1 cellular context compared by ENCODE assay signal in the genomic region with DNA sequence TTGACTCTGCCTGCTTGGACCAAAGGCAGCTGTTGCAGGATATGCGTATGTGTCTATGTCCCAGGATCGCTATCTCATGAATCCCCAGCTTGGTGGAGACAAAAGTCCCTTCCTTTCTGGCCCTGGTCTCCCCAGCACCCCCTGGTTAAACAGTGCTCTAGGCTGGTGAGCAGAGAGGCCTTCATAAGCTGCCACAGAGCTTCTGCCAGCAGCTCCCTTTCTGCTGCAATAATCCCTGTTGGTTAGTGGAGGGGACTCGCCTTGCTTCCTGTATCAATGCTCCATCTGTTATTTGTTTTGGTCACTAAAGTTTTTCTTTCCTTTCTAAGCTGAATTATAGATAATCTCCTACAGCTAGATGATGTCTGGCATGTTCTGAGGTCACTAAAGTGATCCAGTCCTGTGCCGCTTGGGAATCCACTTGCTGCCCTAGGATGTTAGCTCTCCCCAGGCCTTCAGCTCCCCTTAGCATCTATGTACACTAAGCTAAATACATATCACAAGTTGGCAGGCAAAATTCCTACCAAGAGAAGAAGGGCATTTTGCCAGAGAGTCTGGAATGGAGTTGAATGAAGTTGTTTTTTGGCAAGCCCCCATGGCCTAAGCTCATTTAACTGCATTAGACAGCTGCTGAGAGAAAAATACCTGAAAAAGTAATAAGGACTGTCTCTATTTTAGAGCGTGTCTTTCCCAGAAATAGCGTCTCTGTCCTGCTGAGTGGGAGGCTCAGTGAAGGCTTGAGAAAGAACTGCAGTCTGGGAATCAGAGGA.
TF ChIP-seq lines count a peak whose summit lies in the region.

No MANE protein-coding gene starts in this region.

TF ChIP-seq in HepG2, 621 proteins besides CTCF, POLR2A, EP300 and RAD21:
- TF ChIP-seq THRA (CRISPR knock-in tag; IDR thresholded peaks at IDR 0.05; ENCODE audit: borderline replicate concordance) (no peak), AHDC1 (CRISPR knock-in tag; IDR thresholded peaks at IDR 0.05; ENCODE audit: borderline replicate concordance) (no peak), JUNB (CRISPR knock-in tag; IDR thresholded peaks at IDR 0.05; ENCODE audit: borderline replicate concordance) (no peak)
- TF ChIP-seq, protein P1, sequence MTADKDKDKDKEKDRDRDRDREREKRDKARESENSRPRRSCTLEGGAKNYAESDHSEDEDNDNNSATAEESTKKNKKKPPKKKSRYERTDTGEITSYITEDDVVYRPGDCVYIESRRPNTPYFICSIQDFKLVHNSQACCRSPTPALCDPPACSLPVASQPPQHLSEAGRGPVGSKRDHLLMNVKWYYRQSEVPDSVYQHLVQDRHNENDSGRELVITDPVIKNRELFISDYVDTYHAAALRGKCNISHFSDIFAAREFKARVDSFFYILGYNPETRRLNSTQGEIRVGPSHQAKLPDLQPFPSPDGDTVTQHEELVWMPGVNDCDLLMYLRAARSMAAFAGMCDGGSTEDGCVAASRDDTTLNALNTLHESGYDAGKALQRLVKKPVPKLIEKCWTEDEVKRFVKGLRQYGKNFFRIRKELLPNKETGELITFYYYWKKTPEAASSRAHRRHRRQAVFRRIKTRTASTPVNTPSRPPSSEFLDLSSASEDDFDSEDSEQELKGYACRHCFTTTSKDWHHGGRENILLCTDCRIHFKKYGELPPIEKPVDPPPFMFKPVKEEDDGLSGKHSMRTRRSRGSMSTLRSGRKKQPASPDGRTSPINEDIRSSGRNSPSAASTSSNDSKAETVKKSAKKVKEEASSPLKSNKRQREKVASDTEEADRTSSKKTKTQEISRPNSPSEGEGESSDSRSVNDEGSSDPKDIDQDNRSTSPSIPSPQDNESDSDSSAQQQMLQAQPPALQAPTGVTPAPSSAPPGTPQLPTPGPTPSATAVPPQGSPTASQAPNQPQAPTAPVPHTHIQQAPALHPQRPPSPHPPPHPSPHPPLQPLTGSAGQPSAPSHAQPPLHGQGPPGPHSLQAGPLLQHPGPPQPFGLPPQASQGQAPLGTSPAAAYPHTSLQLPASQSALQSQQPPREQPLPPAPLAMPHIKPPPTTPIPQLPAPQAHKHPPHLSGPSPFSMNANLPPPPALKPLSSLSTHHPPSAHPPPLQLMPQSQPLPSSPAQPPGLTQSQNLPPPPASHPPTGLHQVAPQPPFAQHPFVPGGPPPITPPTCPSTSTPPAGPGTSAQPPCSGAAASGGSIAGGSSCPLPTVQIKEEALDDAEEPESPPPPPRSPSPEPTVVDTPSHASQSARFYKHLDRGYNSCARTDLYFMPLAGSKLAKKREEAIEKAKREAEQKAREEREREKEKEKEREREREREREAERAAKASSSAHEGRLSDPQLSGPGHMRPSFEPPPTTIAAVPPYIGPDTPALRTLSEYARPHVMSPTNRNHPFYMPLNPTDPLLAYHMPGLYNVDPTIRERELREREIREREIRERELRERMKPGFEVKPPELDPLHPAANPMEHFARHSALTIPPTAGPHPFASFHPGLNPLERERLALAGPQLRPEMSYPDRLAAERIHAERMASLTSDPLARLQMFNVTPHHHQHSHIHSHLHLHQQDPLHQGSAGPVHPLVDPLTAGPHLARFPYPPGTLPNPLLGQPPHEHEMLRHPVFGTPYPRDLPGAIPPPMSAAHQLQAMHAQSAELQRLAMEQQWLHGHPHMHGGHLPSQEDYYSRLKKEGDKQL (CRISPR knock-in tag; IDR thresholded peaks at IDR 0.05; ENCODE audit: low read depth), result no peak
- TF ChIP-seq, protein P2, sequence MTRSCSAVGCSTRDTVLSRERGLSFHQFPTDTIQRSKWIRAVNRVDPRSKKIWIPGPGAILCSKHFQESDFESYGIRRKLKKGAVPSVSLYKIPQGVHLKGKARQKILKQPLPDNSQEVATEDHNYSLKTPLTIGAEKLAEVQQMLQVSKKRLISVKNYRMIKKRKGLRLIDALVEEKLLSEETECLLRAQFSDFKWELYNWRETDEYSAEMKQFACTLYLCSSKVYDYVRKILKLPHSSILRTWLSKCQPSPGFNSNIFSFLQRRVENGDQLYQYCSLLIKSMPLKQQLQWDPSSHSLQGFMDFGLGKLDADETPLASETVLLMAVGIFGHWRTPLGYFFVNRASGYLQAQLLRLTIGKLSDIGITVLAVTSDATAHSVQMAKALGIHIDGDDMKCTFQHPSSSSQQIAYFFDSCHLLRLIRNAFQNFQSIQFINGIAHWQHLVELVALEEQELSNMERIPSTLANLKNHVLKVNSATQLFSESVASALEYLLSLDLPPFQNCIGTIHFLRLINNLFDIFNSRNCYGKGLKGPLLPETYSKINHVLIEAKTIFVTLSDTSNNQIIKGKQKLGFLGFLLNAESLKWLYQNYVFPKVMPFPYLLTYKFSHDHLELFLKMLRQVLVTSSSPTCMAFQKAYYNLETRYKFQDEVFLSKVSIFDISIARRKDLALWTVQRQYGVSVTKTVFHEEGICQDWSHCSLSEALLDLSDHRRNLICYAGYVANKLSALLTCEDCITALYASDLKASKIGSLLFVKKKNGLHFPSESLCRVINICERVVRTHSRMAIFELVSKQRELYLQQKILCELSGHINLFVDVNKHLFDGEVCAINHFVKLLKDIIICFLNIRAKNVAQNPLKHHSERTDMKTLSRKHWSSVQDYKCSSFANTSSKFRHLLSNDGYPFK (CRISPR knock-in tag; IDR thresholded peaks at IDR 0.05; ENCODE audit: borderline replicate concordance), result no peak
- TF ChIP-seq, protein P3, sequence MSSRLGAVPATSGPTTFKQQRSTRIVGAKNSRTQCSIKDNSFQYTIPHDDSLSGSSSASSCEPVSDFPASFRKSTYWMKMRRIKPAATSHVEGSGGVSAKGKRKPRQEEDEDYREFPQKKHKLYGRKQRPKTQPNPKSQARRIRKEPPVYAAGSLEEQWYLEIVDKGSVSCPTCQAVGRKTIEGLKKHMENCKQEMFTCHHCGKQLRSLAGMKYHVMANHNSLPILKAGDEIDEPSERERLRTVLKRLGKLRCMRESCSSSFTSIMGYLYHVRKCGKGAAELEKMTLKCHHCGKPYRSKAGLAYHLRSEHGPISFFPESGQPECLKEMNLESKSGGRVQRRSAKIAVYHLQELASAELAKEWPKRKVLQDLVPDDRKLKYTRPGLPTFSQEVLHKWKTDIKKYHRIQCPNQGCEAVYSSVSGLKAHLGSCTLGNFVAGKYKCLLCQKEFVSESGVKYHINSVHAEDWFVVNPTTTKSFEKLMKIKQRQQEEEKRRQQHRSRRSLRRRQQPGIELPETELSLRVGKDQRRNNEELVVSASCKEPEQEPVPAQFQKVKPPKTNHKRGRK (CRISPR knock-in tag; IDR thresholded peaks at IDR 0.05), result no peak
